In genomic region chr5:101362067-101362466, GRCh38 we compare ENCODE assay signal across 32 cellular contexts.
"Had no signal": no experiment of that assay in that cellular context is flagged by ENCODE, and none has a peak within 500 bp of the region (broad histone marks: within the 10 kb centered on the region; RNA-seq: fewer than 3 reads in every experiment).

No MANE protein-coding gene starts in this region.

- H3K27me3 ChIP-seq: brain microvascular endothelial cell, MG63, SJSA1 had no signal

- H3K9me3 ChIP-seq: MG63, SJSA1, SK-N-SH had no signal

- H3K4me1 ChIP-seq: SJSA1 had no signal

- ATAC-seq: activated CD4-positive, CD25-positive, alpha-beta regulatory T cell treated with anti-CD3 and anti-CD28 coated beads, Interleukin-2, amount 50 U/mL, for 24 hours; activated CD8-positive, alpha-beta memory T cell treated with anti-CD3 and anti-CD28 coated beads, Interleukin-2, amount 10 ng/mL, durations not matched to agents 7 days and 5 days; activated naive CD8-positive, alpha-beta T cell treated with anti-CD3 and anti-CD28 coated beads, Interleukin-2, amount 50 U/mL, for 24 hours; K562; Panc1 had no signal

- H3K36me3 ChIP-seq: brain microvascular endothelial cell, MG63, SJSA1 had no signal

- FAIRE-seq: K562, TTC549 had no signal

- H3K27ac ChIP-seq: brain microvascular endothelial cell, SJSA1 had no signal

- H3K4me3 ChIP-seq: K562, MG63, SJSA1 had no signal

- DNase-seq: activated CD4-positive, alpha-beta memory T cell treated with anti-CD3 and anti-CD28 coated beads for 36 hours; activated CD4-positive, alpha-beta T cell treated with anti-CD3 and anti-CD28 coated beads for 4 hours; activated CD4-positive, alpha-beta T cell treated with anti-CD3 and anti-CD28 coated beads, Interleukin-2, amount 50 U/mL, for 1 hour; activated CD8-positive, alpha-beta memory T cell treated with anti-CD3 and anti-CD28 coated beads, Interleukin-2, amount 10 ng/mL, durations not matched to agents 7 days and 5 days; activated CD8-positive, alpha-beta memory T cell treated with anti-CD3 and anti-CD28 coated beads, Interleukin-2, amount 50 U/mL, for 48 hours; activated effector memory CD4-positive, alpha-beta T cell treated with Interleukin-2 at 50 U/mL for 16 hours; activated naive CD4-positive, alpha-beta T cell treated with anti-CD3 and anti-CD28 coated beads, Interleukin-2, amount 10 ng/mL, durations not matched to agents 7 days and 5 days; activated naive CD8-positive, alpha-beta T cell treated with anti-CD3 and anti-CD28 coated beads, Interleukin-2, amount 50 U/mL, for 24 hours; activated T-cell treated with anti-CD3 and anti-CD28 coated beads, Interleukin-2, amount 50 U/mL, for 48 hours; anterior cingulate cortex; brain microvascular endothelial cell; central memory CD4-positive, alpha-beta T cell; MG63; NCI-H1048; NCI-H1105 treated with DMSO at 0.1 percent for 48 hours; NCI-H1436; NCI-H1694; NCI-H1930; NCI-H2081 treated with DMSO at 0.1 percent for 48 hours; NCI-H226; NCI-H446 treated with DMSO at 0.1 percent for 48 hours; NCI-H524; NCI-H69; NCI-H82; RPMI8226; SHP77 treated with DMSO at 0.1 percent for 48 hours; SK-N-SH had no signal
